ENCODE assay signal across 35 cellular contexts in the genomic region with DNA sequence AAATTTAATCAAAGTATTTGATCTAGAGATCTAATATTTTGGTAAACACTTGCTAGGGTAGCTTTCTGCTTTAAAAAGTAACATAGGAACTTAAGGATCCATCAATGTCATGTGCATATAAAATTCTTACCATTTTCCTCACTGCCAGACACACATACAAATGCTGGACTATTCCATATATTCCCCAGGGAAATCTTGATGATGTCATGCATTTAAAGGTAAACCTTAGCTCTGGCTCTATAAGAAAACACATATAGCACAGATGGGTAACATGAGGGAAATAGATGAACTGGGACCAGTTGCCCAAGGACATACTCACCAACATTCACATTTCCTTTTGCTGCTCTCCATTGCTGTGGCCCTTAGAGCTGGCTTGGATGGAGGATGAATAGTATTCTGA.
"Had no signal": no experiment of that assay in that cellular context is flagged by ENCODE, and none has a peak within 500 bp of the region (broad histone marks: within the 10 kb centered on the region; RNA-seq: fewer than 3 reads in every experiment).

No MANE protein-coding gene starts in this region.

- H3K4me1 ChIP-seq: adrenal gland, body of pancreas, colonic mucosa, esophagus squamous epithelium, gastroesophageal sphincter, heart right ventricle had no signal

- H3K4me3 Mint-ChIP-seq: activated B cell treated with CpG ODN at 0.5 μM for 24 hours; activated CD8-positive, alpha-beta T cell treated with anti-CD3 and anti-CD28 coated beads for 36 hours; activated naive CD4-positive, alpha-beta T cell treated with anti-CD3 and anti-CD28 coated beads, Interleukin-2, amount 50 U/mL, for 24 hours; activated naive CD8-positive, alpha-beta T cell treated with anti-CD3 and anti-CD28 coated beads for 36 hours; activated naive CD8-positive, alpha-beta T cell treated with anti-CD3 and anti-CD28 coated beads, Interleukin-2, amount 50 U/mL, for 24 hours; activated T-cell treated with anti-CD3 and anti-CD28 coated beads, Interleukin-2, amount 50 U/mL, for 4 hours; activated T-helper 17 cell treated with anti-CD3 and anti-CD28 coated beads, Interleukin-2, amount 50 U/mL, for 72 hours; T-helper 17 cell; T-helper 2 cell treated with Interferon-gamma antibody and Interleukin-4, amounts not matched to agents 5 μg/mL and 100 μg/mL, for 36 hours had no signal

- FAIRE-seq: endometrium, endothelial cell of umbilical vein had no signal

- H3K9me3 Mint-ChIP-seq: activated naive CD8-positive, alpha-beta T cell treated with anti-CD3 and anti-CD28 coated beads for 36 hours had no signal

- H3K4me1 Mint-ChIP-seq: activated B cell treated with CpG ODN at 0.5 μM for 24 hours; activated naive CD4-positive, alpha-beta T cell treated with anti-CD3 and anti-CD28 coated beads, Interleukin-2, amount 50 U/mL, for 24 hours; activated naive CD8-positive, alpha-beta T cell treated with anti-CD3 and anti-CD28 coated beads for 36 hours; activated naive CD8-positive, alpha-beta T cell treated with anti-CD3 and anti-CD28 coated beads, Interleukin-2, amount 50 U/mL, for 24 hours; activated T-helper 17 cell treated with anti-CD3 and anti-CD28 coated beads, Interleukin-2, amount 50 U/mL, for 72 hours; T-helper 17 cell had no signal

- H3K27me3 ChIP-seq: adrenal gland, body of pancreas, cardiac muscle cell, colonic mucosa, gastroesophageal sphincter had no signal

- H3K36me3 ChIP-seq: adrenal gland, cardiac muscle cell, colonic mucosa, esophagus squamous epithelium, gastroesophageal sphincter, heart right ventricle, WERI-Rb-1 had no signal

- H3K9me3 ChIP-seq: adrenal gland, body of pancreas, colonic mucosa, gastroesophageal sphincter had no signal

- H3K36me3 Mint-ChIP-seq: activated naive CD4-positive, alpha-beta T cell treated with anti-CD3 and anti-CD28 coated beads, Interleukin-2, amount 50 U/mL, for 24 hours; activated naive CD8-positive, alpha-beta T cell treated with anti-CD3 and anti-CD28 coated beads for 36 hours had no signal

- H3K4me3 ChIP-seq: adrenal gland, body of pancreas, cardiac muscle cell, colonic mucosa, esophagus squamous epithelium, gastroesophageal sphincter, heart right ventricle had no signal

- ATAC-seq: activated CD4-positive, CD25-positive, alpha-beta regulatory T cell treated with anti-CD3 and anti-CD28 coated beads, Interleukin-2, amount 50 U/mL, for 24 hours; activated CD8-positive, alpha-beta T cell treated with anti-CD3 and anti-CD28 coated beads for 36 hours; activated naive CD8-positive, alpha-beta T cell treated with anti-CD3 and anti-CD28 coated beads, Interleukin-2, amount 50 U/mL, for 24 hours; activated T-cell treated with anti-CD3 and anti-CD28 coated beads, Interleukin-2, amount 50 U/mL, for 4 hours; activated T-helper 17 cell treated with anti-CD3 and anti-CD28 coated beads, Interleukin-2, amount 50 U/mL, for 72 hours; body of pancreas; gastroesophageal sphincter; heart right ventricle; T-helper 17 cell had no signal

- H3K27ac ChIP-seq: adrenal gland, body of pancreas, cardiac muscle cell, colonic mucosa, epithelial cell of prostate, esophagus squamous epithelium, gastroesophageal sphincter, heart right ventricle, WERI-Rb-1 had no signal

- DNase-seq: activated B cell treated with CpG ODN at 0.5 μM for 24 hours; activated CD4-positive, alpha-beta T cell treated with anti-CD3 and anti-CD28 coated beads for 48 hours; activated CD4-positive, alpha-beta T cell treated with anti-CD3 and anti-CD28 coated beads, Interleukin-2, amount 50 U/mL, for 1 hour; activated CD4-positive, alpha-beta T cell treated with anti-CD3 and anti-CD28 coated beads, Interleukin-2, amount 50 U/mL, for 48 hours; activated CD8-positive, alpha-beta memory T cell treated with anti-CD3 and anti-CD28 coated beads for 24 hours; activated CD8-positive, alpha-beta T cell treated with anti-CD3 and anti-CD28 coated beads for 36 hours; activated effector memory CD4-positive, alpha-beta T cell treated with Interleukin-2 at 50 U/mL for 16 hours; activated gamma-delta T cell treated with Interleukin-2 at 50 U/mL for 16 hours; activated naive CD4-positive, alpha-beta T cell treated with Interleukin-2 at 50 U/mL for 16 hours; activated naive CD8-positive, alpha-beta T cell treated with anti-CD3 and anti-CD28 coated beads for 36 hours; activated naive CD8-positive, alpha-beta T cell treated with anti-CD3 and anti-CD28 coated beads, Interleukin-2, amount 50 U/mL, for 24 hours; activated T-cell treated with anti-CD3 and anti-CD28 coated beads, Interleukin-2, amount 50 U/mL, for 4 hours; adrenal gland; amygdala; aorta; body of pancreas; central memory CD4-positive, alpha-beta T cell; cerebellar nuclear complex; colonic mucosa; effector CD8-positive, alpha-beta T cell; esophagus squamous epithelium; foreskin melanocyte; heart right ventricle; T-helper 17 cell; T1000; WERI-Rb-1 had no signal

- H3K27ac Mint-ChIP-seq: activated B cell treated with CpG ODN at 0.5 μM for 24 hours; activated CD8-positive, alpha-beta T cell treated with anti-CD3 and anti-CD28 coated beads for 36 hours; activated naive CD4-positive, alpha-beta T cell treated with anti-CD3 and anti-CD28 coated beads, Interleukin-2, amount 50 U/mL, for 24 hours; activated naive CD8-positive, alpha-beta T cell treated with anti-CD3 and anti-CD28 coated beads for 36 hours; activated naive CD8-positive, alpha-beta T cell treated with anti-CD3 and anti-CD28 coated beads, Interleukin-2, amount 50 U/mL, for 24 hours; activated T-helper 17 cell treated with anti-CD3 and anti-CD28 coated beads, Interleukin-2, amount 50 U/mL, for 72 hours; T-helper 17 cell; T-helper 2 cell treated with Interferon-gamma antibody and Interleukin-4, amounts not matched to agents 5 μg/mL and 100 μg/mL, for 36 hours had no signal
